ENCODE assay signal across 34 cellular contexts in the genomic region with DNA sequence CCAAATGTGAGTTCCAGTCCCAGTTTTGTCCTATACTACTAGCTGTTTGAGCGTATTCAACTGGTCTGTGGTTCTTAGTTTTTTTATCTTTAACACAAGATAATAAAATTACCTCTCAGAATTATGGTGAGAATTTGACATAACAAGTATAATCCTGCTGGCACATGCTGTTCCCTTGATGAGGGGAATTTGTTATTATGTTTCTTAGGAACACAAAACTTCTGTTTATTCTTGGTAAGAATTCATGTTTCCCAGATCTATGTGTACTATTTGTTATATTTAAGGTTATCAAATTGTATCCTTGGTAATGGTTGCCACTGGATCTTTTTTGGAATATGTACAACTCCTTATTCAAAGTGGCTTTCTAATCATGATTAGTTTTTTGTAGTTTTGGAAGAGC.
"Had no signal": no experiment of that assay in that cellular context is flagged by ENCODE, and none has a peak within 500 bp of the region (broad histone marks: within the 10 kb centered on the region; RNA-seq: fewer than 3 reads in every experiment).

No MANE protein-coding gene starts in this region.

- H3K27me3 Mint-ChIP-seq: activated B cell treated with CpG ODN at 0.5 μM for 24 hours; activated CD4-positive, alpha-beta T cell treated with anti-CD3 and anti-CD28 coated beads, Interleukin-2, amount 10 ng/mL, durations not matched to agents 24 days and 14 days; activated T-cell treated with anti-CD3 and anti-CD28 coated beads, Interleukin-2, amount 50 U/mL, for 24 hours; central memory CD8-positive, alpha-beta T cell had no signal

- H3K4me1 ChIP-seq: Peyer's patch had no signal

- ATAC-seq: activated CD8-positive, alpha-beta T cell treated with anti-CD3 and anti-CD28 coated beads, Interleukin-2, amount 10 ng/mL, durations not matched to agents 7 days and 5 days; activated naive CD4-positive, alpha-beta T cell treated with anti-CD3 and anti-CD28 coated beads, Interleukin-2, amount 50 U/mL, for 72 hours had no signal

- DNase-seq: activated B cell treated with CpG ODN at 0.5 μM for 24 hours; activated CD4-positive, alpha-beta T cell treated with anti-CD3 and anti-CD28 coated beads, Interleukin-2, amount 10 ng/mL, durations not matched to agents 24 days and 14 days; activated CD4-positive, alpha-beta T cell treated with anti-CD3 and anti-CD28 coated beads, Interleukin-2, amount 50 U/mL, for 4 hours; activated CD8-positive, alpha-beta T cell treated with anti-CD3 and anti-CD28 coated beads, Interleukin-2, amount 10 ng/mL, durations not matched to agents 7 days and 5 days; activated gamma-delta T cell; activated naive CD4-positive, alpha-beta T cell treated with Interleukin-2 at 50 U/mL for 16 hours; activated T-cell treated with anti-CD3 and anti-CD28 coated beads, Interleukin-2, amount 50 U/mL, for 24 hours; adrenal gland; aorta; Kasumi-1; KG1; NCI-H1092 treated with DMSO at 0.1 percent for 48 hours; NCI-H1417; NCI-H146; NCI-H187; NCI-H2029 treated with DMSO at 0.1 percent for 48 hours; NCI-H2107; NCI-H2171; NCI-H510A; NCI-H526; NCI-H748 treated with DMSO at 0.1 percent for 48 hours; NK-92 treated with Interleukin-12 subunit alpha and Interleukin-12 subunit beta, amount 100 ng/mL, for 24 hours; PC-3; Peyer's patch; RPMI8226; SW 1271; T-helper 1 cell; T-helper 2 cell; T-helper 9 cell had no signal

- H3K36me3 ChIP-seq: adrenal gland, cardiac muscle cell, Peyer's patch had no signal

- H3K27ac ChIP-seq: adrenal gland, cardiac muscle cell, Peyer's patch, VCaP had no signal

- H3K4me3 ChIP-seq: adrenal gland, cardiac muscle cell, Peyer's patch had no signal

- H3K9me3 ChIP-seq: adrenal gland, Peyer's patch had no signal

- H3K27me3 ChIP-seq: adrenal gland, cardiac muscle cell, Peyer's patch had no signal

- H3K4me3 Mint-ChIP-seq: activated B cell treated with CpG ODN at 0.5 μM for 24 hours; activated CD4-positive, alpha-beta T cell treated with anti-CD3 and anti-CD28 coated beads, Interleukin-2, amount 10 ng/mL, durations not matched to agents 24 days and 14 days; activated CD8-positive, alpha-beta T cell treated with anti-CD3 and anti-CD28 coated beads, Interleukin-2, amount 10 ng/mL, durations not matched to agents 7 days and 5 days; activated T-cell treated with anti-CD3 and anti-CD28 coated beads, Interleukin-2, amount 50 U/mL, for 24 hours; central memory CD8-positive, alpha-beta T cell had no signal

- H3K27ac Mint-ChIP-seq: activated B cell treated with CpG ODN at 0.5 μM for 24 hours; activated CD4-positive, alpha-beta T cell treated with anti-CD3 and anti-CD28 coated beads, Interleukin-2, amount 10 ng/mL, durations not matched to agents 24 days and 14 days; activated CD8-positive, alpha-beta T cell treated with anti-CD3 and anti-CD28 coated beads, Interleukin-2, amount 10 ng/mL, durations not matched to agents 7 days and 5 days; activated naive CD4-positive, alpha-beta T cell treated with anti-CD3 and anti-CD28 coated beads, Interleukin-2, amount 50 U/mL, for 72 hours; activated T-cell treated with anti-CD3 and anti-CD28 coated beads, Interleukin-2, amount 50 U/mL, for 24 hours; activated T-helper 2 cell treated with anti-CD3 and anti-CD28 coated beads, Interferon-gamma antibody, Interleukin-2, Interleukin-4, amounts not matched to agents 10 μg/mL and 5 μg/mL and 100 μg/mL, durations not matched to agents 14 hours and 24 hours and 36 hours had no signal

- H3K4me1 Mint-ChIP-seq: central memory CD8-positive, alpha-beta T cell had no signal
